ENCODE assay signal across 9 cellular contexts in genomic region chr12:58177366-58177765, GRCh38.
"Had no signal": no experiment of that assay in that cellular context is flagged by ENCODE, and none has a peak within 500 bp of the region (broad histone marks: within the 10 kb centered on the region; RNA-seq: fewer than 3 reads in every experiment).

No MANE protein-coding gene starts in this region.

- DNase-seq: GM23248, GOT3, H7, HFFc6, KG1 had no signal

- ATAC-seq: HCT116, K562 had no signal

- H3K27ac ChIP-seq: GM23248, HL-60 had no signal

- H3K36me3 ChIP-seq: HAP-1 had no signal

- H3K4me3 ChIP-seq: GM23248, HAP-1, K562 had no signal

- H3K9me3 ChIP-seq: HAP-1 had no signal
